Comparison of ENCODE assay signal across 26 cellular contexts in genomic region chr1:34127006-34128000, GRCh38. TPM values are rescaled to one million over a fixed set of nuclear protein-coding genes. Genes with fewer than 3 reads are reported as not detected.
"Had no signal": no experiment of that assay in that cellular context is flagged by ENCODE, and none has a peak within 500 bp of the region (broad histone marks: within the 10 kb centered on the region; RNA-seq: fewer than 3 reads in every experiment).

No MANE protein-coding gene starts in this region.

- H3K4me1 ChIP-seq: foreskin keratinocyte, pancreas, prostate gland, right lobe of liver, testis, tibial nerve, upper lobe of right lung had no signal

- ATAC-seq: effector memory CD8-positive, alpha-beta T cell; foreskin keratinocyte; left colon; left ventricle myocardium superior; naive thymus-derived CD8-positive, alpha-beta T cell; pancreas; right lobe of liver; stimulated activated effector memory CD8-positive, alpha-beta T cell treated with anti-CD3 and anti-CD28 coated beads, Interleukin-12 subunit alpha, Interleukin-12 subunit beta, amount 100 ng/mL, for 72 hours; upper lobe of right lung had no signal

- DNase-seq: effector memory CD8-positive, alpha-beta T cell; foreskin keratinocyte; immature natural killer cell; kidney; left colon; left ventricle myocardium superior; naive thymus-derived CD8-positive, alpha-beta T cell; nucleus accumbens; pancreas; right lobe of liver; stimulated activated CD4-positive, alpha-beta T cell treated with anti-CD3 and anti-CD28 coated beads, Interleukin-4, amount 100 ng/mL, for 1 hour; stimulated activated CD8-positive, alpha-beta memory T cell treated with anti-CD3 and anti-CD28 coated beads, Interleukin-4, amount 100 ng/mL, for 48 hours; testis; upper lobe of right lung had no signal

- H3K36me3 ChIP-seq: pancreas, prostate gland, right lobe of liver, tibial nerve, upper lobe of right lung had no signal

- H3K4me3 ChIP-seq: pancreas, prostate gland, right lobe of liver, testis, tibial nerve, upper lobe of right lung had no signal

- H3K4me1 Mint-ChIP-seq: central memory CD8-positive, alpha-beta T cell; immature natural killer cell; naive thymus-derived CD8-positive, alpha-beta T cell; neural crest cell; stimulated activated effector memory CD8-positive, alpha-beta T cell treated with anti-CD3 and anti-CD28 coated beads, Interleukin-12 subunit alpha, Interleukin-12 subunit beta, amount 100 ng/mL, for 72 hours had no signal

- H3K27ac Mint-ChIP-seq: effector memory CD8-positive, alpha-beta T cell; immature natural killer cell; stimulated activated effector memory CD8-positive, alpha-beta T cell treated with anti-CD3 and anti-CD28 coated beads, Interleukin-12 subunit alpha, Interleukin-12 subunit beta, amount 100 ng/mL, for 72 hours; stimulated activated naive CD8-positive, alpha-beta T cell treated with anti-CD3 and anti-CD28 coated beads, Interleukin-15, Interleukin-2, amounts not matched to agents 100 ng/mL and 50 ng/mL, for 24 hours had no signal

- H3K27ac ChIP-seq: foreskin keratinocyte, pancreas, prostate gland, right lobe of liver, testis, tibial nerve, upper lobe of right lung had no signal

- H3K36me3 Mint-ChIP-seq: immature natural killer cell; naive thymus-derived CD8-positive, alpha-beta T cell; stimulated activated effector memory CD8-positive, alpha-beta T cell treated with anti-CD3 and anti-CD28 coated beads, Interleukin-12 subunit alpha, Interleukin-12 subunit beta, amount 100 ng/mL, for 72 hours had no signal

- H3K27me3 ChIP-seq: foreskin keratinocyte, pancreas, right lobe of liver, testis, tibial nerve, upper lobe of right lung had no signal

- H3K9me3 Mint-ChIP-seq: effector memory CD8-positive, alpha-beta T cell; immature natural killer cell; naive thymus-derived CD8-positive, alpha-beta T cell; neural crest cell; stimulated activated effector memory CD8-positive, alpha-beta T cell treated with anti-CD3 and anti-CD28 coated beads, Interleukin-12 subunit alpha, Interleukin-12 subunit beta, amount 100 ng/mL, for 72 hours; stimulated activated naive CD8-positive, alpha-beta T cell treated with anti-CD3 and anti-CD28 coated beads, Interleukin-15, Interleukin-2, amounts not matched to agents 100 ng/mL and 50 ng/mL, for 24 hours had no signal

- H3K4me3 Mint-ChIP-seq: central memory CD8-positive, alpha-beta T cell; effector memory CD8-positive, alpha-beta T cell; immature natural killer cell; naive thymus-derived CD8-positive, alpha-beta T cell; neural crest cell; stimulated activated effector memory CD8-positive, alpha-beta T cell treated with anti-CD3 and anti-CD28 coated beads, Interleukin-12 subunit alpha, Interleukin-12 subunit beta, amount 100 ng/mL, for 72 hours; stimulated activated naive CD8-positive, alpha-beta T cell treated with anti-CD3 and anti-CD28 coated beads, Interleukin-15, Interleukin-2, amounts not matched to agents 100 ng/mL and 50 ng/mL, for 24 hours had no signal

- H3K9me3 ChIP-seq: pancreas, prostate gland, right lobe of liver, testis, tibial nerve, upper lobe of right lung had no signal

RNA-seq across cellular contexts. Expression of gene CSMD2, which starts 37.7 kb away (rescaled TPM):
- total RNA-seq: mononuclear cell; naive thymus-derived CD8-positive, alpha-beta T cell had no signal
- polyA plus RNA-seq: immature natural killer cell; naive thymus-derived CD8-positive, alpha-beta T cell had no signal

RNA-seq across cellular contexts. Expression of gene C1orf94, which starts 49.4 kb away (rescaled TPM):
- total RNA-seq: epithelial cell of proximal tubule; foreskin keratinocyte; kidney; left ventricle myocardium superior; lung microvascular endothelial cell; mesenteric fat pad; mononuclear cell; naive thymus-derived CD8-positive, alpha-beta T cell; neural crest cell; pancreas; renal cortical epithelial cell; right lobe of liver; subcutaneous adipose tissue; tibial nerve; upper lobe of right lung had no signal
- polyA plus RNA-seq: foreskin keratinocyte; immature natural killer cell; naive thymus-derived CD8-positive, alpha-beta T cell; pancreas had no signal
